Comparison of ENCODE assay signal across 25 cellular contexts in genomic region chr9:132575811-132576210, GRCh38. TPM values are rescaled to one million over a fixed set of nuclear protein-coding genes. Genes with fewer than 3 reads are reported as not detected.
"Had no signal": no experiment of that assay in that cellular context is flagged by ENCODE, and none has a peak within 500 bp of the region (broad histone marks: within the 10 kb centered on the region; RNA-seq: fewer than 3 reads in every experiment).

No MANE protein-coding gene starts in this region.

- H3K4me3 ChIP-seq: coronary artery, esophagus squamous epithelium, left ventricle myocardium inferior, lower lobe of right lung, psoas muscle, sigmoid colon, thoracic aorta, tibial nerve, upper lobe of left lung had no signal

- H3K4me1 Mint-ChIP-seq: stimulated activated memory B cell treated with anti-CD40 and anti-IgM and Interleukin-4, amounts not matched to agents 10 μg/mL and 1 μg/mL and 100 μg/mL, for 72 hours had no signal

- H3K36me3 ChIP-seq: esophagus squamous epithelium, left ventricle myocardium inferior, lower lobe of right lung, sigmoid colon, thoracic aorta, tibial nerve, upper lobe of left lung had no signal

- H3K4me3 Mint-ChIP-seq: natural killer cell; stimulated activated memory B cell treated with anti-CD40 and anti-IgM and Interleukin-4, amounts not matched to agents 10 μg/mL and 1 μg/mL and 100 μg/mL, for 72 hours; stimulated activated naive CD8-positive, alpha-beta T cell treated with anti-CD3 and anti-CD28 coated beads, Interleukin-15, Interleukin-2, amounts not matched to agents 100 ng/mL and 50 ng/mL, for 24 hours had no signal

- H3K9me3 Mint-ChIP-seq: natural killer cell; stimulated activated memory B cell treated with anti-CD40 and anti-IgM and Interleukin-4, amounts not matched to agents 10 μg/mL and 1 μg/mL and 100 μg/mL, for 72 hours; stimulated activated naive CD8-positive, alpha-beta T cell treated with anti-CD3 and anti-CD28 coated beads, Interleukin-15, Interleukin-2, amounts not matched to agents 100 ng/mL and 50 ng/mL, for 24 hours had no signal

- H3K4me1 ChIP-seq: lower lobe of right lung, upper lobe of left lung had no signal

- H3K9me3 ChIP-seq: esophagus squamous epithelium, left ventricle myocardium inferior, lower lobe of right lung, psoas muscle, sigmoid colon, thoracic aorta, tibial nerve, upper lobe of left lung had no signal

- DNase-seq: central memory CD4-positive, alpha-beta T cell; dermis blood vessel endothelial cell; effector memory CD4-positive, alpha-beta T cell; esophagus squamous epithelium; lower lobe of right lung; psoas muscle; right cardiac atrium; stimulated activated CD4-positive, alpha-beta T cell treated with anti-CD3 and anti-CD28 coated beads, Interleukin-4, amount 100 ng/mL, for 4 hours had no signal

- H3K27ac Mint-ChIP-seq: natural killer cell; stimulated activated memory B cell treated with anti-CD40 and anti-IgM and Interleukin-4, amounts not matched to agents 10 μg/mL and 1 μg/mL and 100 μg/mL, for 72 hours; stimulated activated naive CD8-positive, alpha-beta T cell treated with anti-CD3 and anti-CD28 coated beads, Interleukin-15, Interleukin-2, amounts not matched to agents 100 ng/mL and 50 ng/mL, for 24 hours had no signal

- H3K36me3 Mint-ChIP-seq: natural killer cell; stimulated activated memory B cell treated with anti-CD40 and anti-IgM and Interleukin-4, amounts not matched to agents 10 μg/mL and 1 μg/mL and 100 μg/mL, for 72 hours had no signal

- H3K27ac ChIP-seq: coronary artery, esophagus squamous epithelium, left ventricle myocardium inferior, lower lobe of right lung, psoas muscle, sigmoid colon, thoracic aorta, tibial nerve, upper lobe of left lung had no signal

RNA-seq across cellular contexts. Expression of gene BARHL1, which starts 6.6 kb away (rescaled TPM):
- total RNA-seq: dermis blood vessel endothelial cell, esophagus squamous epithelium, frontal cortex, glomerular endothelial cell, left colon, left ventricle myocardium inferior, lower lobe of right lung, mononuclear cell, natural killer cell, osteocyte, psoas muscle, renal cortical epithelial cell, right cardiac atrium, sigmoid colon, skeletal muscle tissue, thoracic aorta, tibial nerve, upper lobe of left lung had no signal
- polyA plus RNA-seq: neural cell, psoas muscle, right cardiac atrium, sigmoid colon had no signal
